In genomic region chr10:24617771-24618396, GRCh38 we compare ENCODE assay signal across 9 cellular contexts.
DNase-seq lines count a peak whose midpoint lies in the region; ATAC-seq, FAIRE-seq and TF ChIP-seq lines count a peak whose summit lies in the region.
"Had no signal": no experiment of that assay in that cellular context is flagged by ENCODE, and none has a peak within 500 bp of the region (broad histone marks: within the 10 kb centered on the region; RNA-seq: fewer than 3 reads in every experiment).

No MANE protein-coding gene starts in this region.

- dilution Hi-C loops in endothelial cell of umbilical vein (cut with MboI; ENCODE audit: extremely low pct_ligation_motif_present, low sequenced_read_pairs), result no loop called here

- DNase-seq in Ammon's horn (ENCODE audit: low spot score), result peak; percentile 46
- peak; percentile 3 for DNase-seq in GM19239 (ENCODE audit: insufficient read length, low spot score)
- DNase-seq in NB4 (ENCODE audit: low read depth), result peak; percentile 51
- DNase-seq in activated CD4-positive, alpha-beta memory T cell treated with anti-CD3 and anti-CD28 coated beads for 36 hours, result peak; percentile 63
- DNase-seq in endothelial cell of umbilical vein (ENCODE audit: low read depth, low spot score), result peak; percentile 59
- peak; percentile 3 for DNase-seq in naive B cell
- DNase-seq in upper lobe of left lung, result peak in 1 of 2 donors; percentile 35

- no TSS peak for BruUV-seq in endothelial cell of umbilical vein (replicated peaks; lab: Mats Ljungman, UMichigan)

- H3K36me3 ChIP-seq in endothelial cell of umbilical vein (ENCODE audit: control insufficient read depth in 2 of 2, extremely low read depth in 1 of 2, insufficient read depth in 2 of 2, low read length in 2 of 2) (peaks cover 3 to 6% of the 10 kb centered on the region in 2 experiments), upper lobe of left lung (peaks cover 0 to 10% (median 0%) of the 10 kb centered on the region in 4 donors)

- no peak for TF ChIP-seq EP300 in upper lobe of left lung (IDR thresholded peaks at IDR 0.05)

- H3K9ac ChIP-seq in endothelial cell of umbilical vein (replicated peaks; ENCODE audit: extremely low read depth, insufficient read depth, low read length), result no peak overlapping the region

- H3K79me2 ChIP-seq in endothelial cell of umbilical vein (ENCODE audit: control insufficient read depth, insufficient read depth, low read length), result peaks cover 13% of the 10 kb centered on the region

- CTCF ChIA-PET in activated CD4-positive, alpha-beta memory T cell treated with anti-CD3 and anti-CD28 coated beads for 36 hours (lab: Charles Lee), result interaction anchor here (0.6 to 3.6 kb wide), 39 partner anchors 10 to 615 kb away, joined by 3 to 35 read pairs (median 5); partner anchors contain the start of genes ARHGAP21, ENKUR, PRTFDC1 and THNSL1
- CTCF ChIA-PET in endothelial cell of umbilical vein (lab: Charles Lee), result interaction anchor here (0.5 to 4.5 kb wide), 52 partner anchors 8 to 609 kb away, joined by 3 to 79 read pairs (median 4); no protein-coding TSS in a partner anchor

- no peak for ATAC-seq in naive B cell (ENCODE audit: low read depth in 2 of 2)
- ATAC-seq in upper lobe of left lung (ENCODE audit: low FRiP score in 2 of 2), result peak in 1 of 2 donors; percentile 75
- no peak for ATAC-seq in HG03039 (IDR thresholded peaks at IDR 0.05; ENCODE audit: unreplicated experiment)

- H4K20me1 ChIP-seq in endothelial cell of umbilical vein (replicated peaks; ENCODE audit: control insufficient read depth, extremely low read depth, insufficient read depth, low read length), result no peaks in the 10 kb centered on the region

- intact Hi-C loops in activated CD4-positive, alpha-beta memory T cell treated with anti-CD3 and anti-CD28 coated beads for 36 hours (cut with micrococcal nuclease), result loop anchor here (5.0 kb wide), 1 partner anchor 464 kb away; no protein-coding TSS in a partner anchor
- intact Hi-C loops in endothelial cell of umbilical vein (cut with micrococcal nuclease), result loop anchor here (1.0 kb wide), 2 partner anchors 372 to 463 kb away; no protein-coding TSS in a partner anchor

- TF ChIP-seq POLR2A in NB4 (IDR thresholded peaks at IDR 0.05; ENCODE audit: extremely low read depth, insufficient read length), result no peak
- TF ChIP-seq POLR2A in endothelial cell of umbilical vein (IDR thresholded peaks at IDR 0.05; ENCODE audit: low read depth, low read length), result no peak
- TF ChIP-seq POLR2A in upper lobe of left lung (IDR thresholded peaks at IDR 0.05), result no peak

- H3K27ac ChIP-seq in endothelial cell of umbilical vein (ENCODE audit: insufficient read depth, low read depth, low read length) (no peak overlapping the region), upper lobe of left lung (no peak overlapping the region)
- H3K27ac ChIP-seq: skin epidermis had no signal

- 59 to 64% methylated on average over 7 of the region's 7 CpGs for WGBS in upper lobe of left lung, 2 donors

- no peak overlapping the region for H2AFZ ChIP-seq in endothelial cell of umbilical vein (ENCODE audit: low read depth, low read length)

- H3K4me3 ChIP-seq in NB4 (ENCODE audit: low read depth, low read length) (no peak overlapping the region), endothelial cell of umbilical vein (replicated peaks in 1 of 3; ENCODE audit: insufficient read depth in 1 of 3, low read depth in 1 of 3, low read length in 3 of 3) (no peak overlapping the region), upper lobe of left lung (no peak overlapping the region)
- H3K4me3 ChIP-seq: skin epidermis had no signal

- H3K4me1 ChIP-seq in endothelial cell of umbilical vein (ENCODE audit: control insufficient read depth, extremely low read depth, insufficient read depth, low read length), result no peaks in the 10 kb centered on the region
- no peaks in the 10 kb centered on the region for H3K4me1 ChIP-seq in upper lobe of left lung

- peaks cover 2% of the 10 kb centered on the region for H3K9me1 ChIP-seq in endothelial cell of umbilical vein (replicated peaks; ENCODE audit: control insufficient read depth, extremely low read depth, insufficient read depth, low read length)

- no peak overlapping the region for H3K4me3 Mint-ChIP-seq in activated CD4-positive, alpha-beta memory T cell treated with anti-CD3 and anti-CD28 coated beads for 36 hours
- H3K4me3 Mint-ChIP-seq in naive B cell, result no peak overlapping the region

- POLR2A ChIA-PET in activated CD4-positive, alpha-beta memory T cell treated with anti-CD3 and anti-CD28 coated beads for 36 hours (lab: Charles Lee), result interaction anchor here (0.6 kb wide), 1 partner anchor 399 kb away, joined by 3 read pairs; no protein-coding TSS in a partner anchor
- POLR2A ChIA-PET in endothelial cell of umbilical vein (lab: Charles Lee), result no interaction called here

- H3K9me3 ChIP-seq in endothelial cell of umbilical vein (replicated peaks; ENCODE audit: control insufficient read depth, insufficient read depth, low read length) (no peaks in the 10 kb centered on the region), upper lobe of left lung (no peaks in the 10 kb centered on the region)

- FAIRE-seq in GM19239 (lab: Jason Lieb, UNC) (no peak), endothelial cell of umbilical vein (lab: Jason Lieb, UNC) (no peak)

- peaks cover 4% of the 10 kb centered on the region for H3K36me3 Mint-ChIP-seq in activated CD4-positive, alpha-beta memory T cell treated with anti-CD3 and anti-CD28 coated beads for 36 hours
- no peaks in the 10 kb centered on the region for H3K36me3 Mint-ChIP-seq in naive B cell

- no peak overlapping the region for H3K27ac Mint-ChIP-seq in activated CD4-positive, alpha-beta memory T cell treated with anti-CD3 and anti-CD28 coated beads for 36 hours
- peak overlapping the region in 1 of 6 donors; percentile 15 for H3K27ac Mint-ChIP-seq in naive B cell

- H3K4me1 Mint-ChIP-seq in activated CD4-positive, alpha-beta memory T cell treated with anti-CD3 and anti-CD28 coated beads for 36 hours (ENCODE audit: low read depth), result peaks cover 25% of the 10 kb centered on the region
- H3K4me1 Mint-ChIP-seq in naive B cell, result peaks cover 2 to 6% (median 2%) of the 10 kb centered on the region in 3 donors

- no peaks in the 10 kb centered on the region for H3K27me3 Mint-ChIP-seq in activated CD4-positive, alpha-beta memory T cell treated with anti-CD3 and anti-CD28 coated beads for 36 hours
- no peaks in the 10 kb centered on the region for H3K27me3 Mint-ChIP-seq in naive B cell

- TF ChIP-seq CTCF in NB4 (IDR thresholded peaks at IDR 0.05; ENCODE audit: low read depth, low read length), result peak; percentile 76
- TF ChIP-seq CTCF in endothelial cell of umbilical vein (IDR thresholded peaks at IDR 0.05; ENCODE audit: extremely low read depth in 1 of 2, insufficient read depth in 1 of 2, low read depth in 1 of 2, low read length in 2 of 2), result peak; percentile 82 to 87
- TF ChIP-seq CTCF in upper lobe of left lung (IDR thresholded peaks at IDR 0.05), result peak; percentile 36 to 73 (median 58)

- no peaks in the 10 kb centered on the region for H3K27me3 ChIP-seq in endothelial cell of umbilical vein (ENCODE audit: control insufficient read depth in 2 of 2, insufficient read depth in 2 of 2, low read length in 2 of 2)
- H3K27me3 ChIP-seq in upper lobe of left lung, result no peaks in the 10 kb centered on the region

- no peaks in the 10 kb centered on the region for H3K9me3 Mint-ChIP-seq in activated CD4-positive, alpha-beta memory T cell treated with anti-CD3 and anti-CD28 coated beads for 36 hours
- no peaks in the 10 kb centered on the region for H3K9me3 Mint-ChIP-seq in naive B cell

- no peak overlapping the region for H3K4me2 ChIP-seq in endothelial cell of umbilical vein (ENCODE audit: insufficient read depth, low read length)

TF ChIP-seq in endothelial cell of umbilical vein, 7 proteins besides CTCF, POLR2A, EP300 and RAD21:
- TF ChIP-seq POLR2AphosphoS5 (IDR thresholded peaks at IDR 0.05; ENCODE audit: insufficient read depth, low read depth, low read length) (no peak), MYC (IDR thresholded peaks at IDR 0.05; ENCODE audit: low read depth, low read length) (no peak), JUN (IDR thresholded peaks at IDR 0.05; ENCODE audit: borderline replicate concordance, insufficient read depth, insufficient read length, low read depth) (no peak), GATA2 (IDR thresholded peaks at IDR 0.05; ENCODE audit: insufficient read depth, insufficient read length, low read depth, low read length) (no peak), FOS (IDR thresholded peaks at IDR 0.05; ENCODE audit: borderline replicate concordance, insufficient read depth, low read length) (no peak), EZH2 (IDR thresholded peaks at IDR 0.05; ENCODE audit: borderline replicate concordance, low read depth, low read length, severe bottlenecking) (no peak)
- TF ChIP-seq, protein P1, sequence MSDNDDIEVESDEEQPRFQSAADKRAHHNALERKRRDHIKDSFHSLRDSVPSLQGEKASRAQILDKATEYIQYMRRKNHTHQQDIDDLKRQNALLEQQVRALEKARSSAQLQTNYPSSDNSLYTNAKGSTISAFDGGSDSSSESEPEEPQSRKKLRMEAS (IDR thresholded peaks at IDR 0.05; ENCODE audit: insufficient read depth, insufficient read length), result no peak
TF ChIP-seq in endothelial cell of umbilical vein: peak in this region for 0.
